ENCODE assay signal across 1 cellular context in genomic region chr2:25358249-25358815, GRCh38.
TF ChIP-seq lines count a peak whose summit lies in the region.

No MANE protein-coding gene starts in this region.

TF ChIP-seq in H1, 55 proteins besides CTCF, POLR2A, EP300 and RAD21 (continued from another document):
- TF ChIP-seq, protein P1, sequence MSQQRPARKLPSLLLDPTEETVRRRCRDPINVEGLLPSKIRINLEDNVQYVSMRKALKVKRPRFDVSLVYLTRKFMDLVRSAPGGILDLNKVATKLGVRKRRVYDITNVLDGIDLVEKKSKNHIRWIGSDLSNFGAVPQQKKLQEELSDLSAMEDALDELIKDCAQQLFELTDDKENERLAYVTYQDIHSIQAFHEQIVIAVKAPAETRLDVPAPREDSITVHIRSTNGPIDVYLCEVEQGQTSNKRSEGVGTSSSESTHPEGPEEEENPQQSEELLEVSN (IDR thresholded peaks at IDR 0.05), result peak; percentile 63; the same call in 1 of the 2 replicates
